ENCODE assay signal across 1 cellular context in genomic region chr14:58787601-58788000, GRCh38.
TF ChIP-seq lines count a peak whose summit lies in the region.

No MANE protein-coding gene starts in this region.

TF ChIP-seq in HepG2, 621 proteins besides CTCF, POLR2A, EP300 and RAD21 (continued from another document):
- TF ChIP-seq PBX3 (CRISPR knock-in tag; IDR thresholded peaks at IDR 0.05; ENCODE audit: borderline replicate concordance) (no peak), ZNF44 (CRISPR knock-in tag; IDR thresholded peaks at IDR 0.05) (no peak)
